8 cellular contexts compared by ENCODE assay signal in the genomic region with DNA sequence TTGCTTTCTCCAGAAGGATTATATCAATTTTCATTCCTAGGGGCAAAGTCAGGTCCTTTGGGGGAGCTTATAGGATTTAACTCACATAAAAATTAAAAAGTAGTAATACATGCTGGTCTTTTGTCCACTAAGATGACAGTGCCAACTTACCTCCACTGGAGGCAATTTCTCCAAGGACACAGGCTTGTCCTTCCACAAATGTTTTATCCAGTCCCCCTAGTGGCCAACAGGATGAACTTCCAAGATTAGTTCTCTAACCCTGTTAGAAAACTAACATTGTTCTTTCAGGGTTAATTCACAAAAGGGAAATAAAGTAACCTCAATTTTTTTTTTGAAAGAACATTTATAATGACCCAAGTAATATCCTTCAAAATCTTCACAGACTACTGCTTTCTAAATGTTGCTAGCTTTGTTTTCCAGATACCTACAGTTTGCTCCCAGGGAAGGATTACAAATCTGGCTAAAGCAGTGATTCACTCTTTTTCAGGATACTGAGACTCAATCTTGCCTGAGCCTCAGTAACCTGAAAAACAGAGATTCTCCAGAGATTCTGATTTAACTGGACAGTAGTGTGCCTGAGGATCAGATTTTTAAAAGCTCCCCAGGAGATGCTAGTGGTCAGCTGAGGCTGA. TPM values are rescaled to one million over a fixed set of nuclear protein-coding genes. Genes with fewer than 3 reads are reported as not detected.
DNase-seq lines count a peak whose midpoint lies in the region; ATAC-seq and TF ChIP-seq lines count a peak whose summit lies in the region.

No MANE protein-coding gene starts in this region.

- ATAC-seq in T-helper 17 cell (peak; percentile 55), GM18519 (IDR thresholded peaks at IDR 0.05; ENCODE audit: low FRiP score, unreplicated experiment) (no peak), HG03045 (IDR thresholded peaks at IDR 0.05; ENCODE audit: unreplicated experiment) (no peak)

- no peaks in the 10 kb centered on the region for H3K4me1 Mint-ChIP-seq in T-helper 17 cell

- no peak overlapping the region for H3K27ac Mint-ChIP-seq in T-helper 17 cell

- H3K4me3 ChIP-seq in ACC112 (ENCODE audit: low read depth, low read length) (no peak overlapping the region), fibroblast of lung (replicated peaks in 1 of 4; ENCODE audit: control extremely low read depth in 1 of 4, insufficient read depth in 1 of 4, low read depth in 3 of 4, low read length in 4 of 4) (no peak overlapping the region), osteoblast (ENCODE audit: insufficient read depth, low read length) (no peak overlapping the region)

- no peaks in the 10 kb centered on the region for H4K20me1 ChIP-seq in fibroblast of lung (ENCODE audit: control insufficient read depth, extremely low read depth, insufficient read depth, low read length)
- H4K20me1 ChIP-seq in osteoblast (ENCODE audit: insufficient read depth, low read length) = no peaks in the 10 kb centered on the region

- H3K36me3 Mint-ChIP-seq in T-helper 17 cell (ENCODE audit: low read depth) = no peaks in the 10 kb centered on the region

- no peaks in the 10 kb centered on the region for H3K79me2 ChIP-seq in ACC112 (ENCODE audit: control insufficient read depth, insufficient read depth, low read length, unreplicated experiment)
- no peaks in the 10 kb centered on the region for H3K79me2 ChIP-seq in fibroblast of lung (ENCODE audit: control insufficient read depth, insufficient read depth, low read length)
- no peaks in the 10 kb centered on the region for H3K79me2 ChIP-seq in osteoblast (ENCODE audit: insufficient read depth, low read length)

- H3K27me3 ChIP-seq in ACC112 (ENCODE audit: insufficient read depth, low read length) = no peaks in the 10 kb centered on the region
- no peaks in the 10 kb centered on the region for H3K27me3 ChIP-seq in fibroblast of lung (ENCODE audit: control insufficient read depth, insufficient read depth, low read length)
- H3K27me3 ChIP-seq in osteoblast (ENCODE audit: insufficient read depth, low read length) = no peaks in the 10 kb centered on the region

- H3K4me1 ChIP-seq in ACC112 (ENCODE audit: control insufficient read depth, insufficient read depth, low read length, unreplicated experiment) = no peaks in the 10 kb centered on the region
- no peaks in the 10 kb centered on the region for H3K4me1 ChIP-seq in fibroblast of lung (ENCODE audit: control insufficient read depth, extremely low read depth, insufficient read depth, low read length)
- no peaks in the 10 kb centered on the region for H3K4me1 ChIP-seq in osteoblast (ENCODE audit: insufficient read depth, low read length)

- H2AFZ ChIP-seq in ACC112 (ENCODE audit: low read length, unreplicated experiment) (peak overlapping the region; percentile 73), fibroblast of lung (ENCODE audit: low read length) (no peak overlapping the region), osteoblast (ENCODE audit: low read length) (no peak overlapping the region)

- H3K27ac ChIP-seq in ACC112 (ENCODE audit: low read depth, low read length) (no peak overlapping the region), fibroblast of lung (ENCODE audit: insufficient read depth, low read length) (no peak overlapping the region), osteoblast (ENCODE audit: low read depth, low read length) (no peak overlapping the region)

- H3K27me3 Mint-ChIP-seq in T-helper 17 cell = no peaks in the 10 kb centered on the region

- H3K9ac ChIP-seq in fibroblast of lung (ENCODE audit: insufficient read depth, low read length) = no peak overlapping the region

- DNase-seq in GF-D8 (lab: John Stamatoyannopoulos, UW) = peak; percentile 11
- peak; percentile 84 for DNase-seq in NCI-H146 (lab: John Stamatoyannopoulos, UW)
- DNase-seq in T-helper 17 cell = no peak
- DNase-seq in fibroblast of lung (ENCODE audit: low read depth in 2 of 2) = peak; percentile 68 to 79
- DNase-seq in osteoblast (ENCODE audit: insufficient read length, low spot score, missing footprints) = peak; percentile 80

- peak; percentile 70 to 83 for TF ChIP-seq CTCF in fibroblast of lung (conservative IDR thresholded peaks at IDR 0.05 in 1 of 2, IDR thresholded peaks at IDR 0.05 in 1 of 2; ENCODE audit: low read depth in 1 of 2, low read length in 2 of 2)
- peak; percentile 92 for TF ChIP-seq CTCF in osteoblast (IDR thresholded peaks at IDR 0.05; ENCODE audit: extremely low read depth, low read depth, low read length)

- H3K36me3 ChIP-seq in ACC112 (ENCODE audit: insufficient read depth, low read length) (no peaks in the 10 kb centered on the region), fibroblast of lung (ENCODE audit: control insufficient read depth, insufficient read depth, low read length) (no peaks in the 10 kb centered on the region), osteoblast (ENCODE audit: insufficient read depth, low read length) (no peaks in the 10 kb centered on the region)

- no peak overlapping the region for H3K4me2 ChIP-seq in fibroblast of lung (ENCODE audit: extremely low read depth, insufficient read depth, low read length)
- H3K4me2 ChIP-seq in osteoblast (ENCODE audit: insufficient read depth, low read length) = no peak overlapping the region

- H3K9me3 ChIP-seq in T-helper 17 cell (ENCODE audit: control insufficient read depth, low read length, poor library complexity, severe bottlenecking) (no peaks in the 10 kb centered on the region), fibroblast of lung (ENCODE audit: control insufficient read depth, insufficient read depth, low read depth, low read length) (no peaks in the 10 kb centered on the region), osteoblast (ENCODE audit: low read depth, low read length) (no peaks in the 10 kb centered on the region)

- H3K4me3 Mint-ChIP-seq in T-helper 17 cell = no peak overlapping the region

RNA-seq across cellular contexts. Expression of gene UBR2, which starts 31.7 kb away (rescaled TPM):
- 10 to 100 TPM; 35.1 to 40.7 TPM for total RNA-seq in T-helper 17 cell
- 28.5 and 34.7 TPM in 2 replicates for total RNA-seq in fibroblast of lung
- 14.4 and 17.9 TPM in 2 replicates for polyA plus RNA-seq in fibroblast of lung
- 8.5 and 9.7 TPM in 2 replicates for polyA plus RNA-seq in fibroblast of lung (2012)
- polyA minus RNA-seq in fibroblast of lung (ENCODE audit: low replicate concordance) = 4.0 TPM in 2 replicates
- total RNA-seq in osteoblast = 31.5 and 32.1 TPM in 2 replicates

Comparison
In these comparisons a context has a peak if more than half of its experiments do, and no peak if none do; other contexts are left out.
1. DNase-seq: peak in GF-D8 (single experiment), NCI-H146 (single experiment), fibroblast of lung (2 of 2) and osteoblast (single experiment); none in T-helper 17 cell (0 of 3).